In genomic region chr17:56808503-56808902, GRCh38 we compare ENCODE assay signal across 18 cellular contexts. TPM values are rescaled to one million over a fixed set of nuclear protein-coding genes. Genes with fewer than 3 reads are reported as not detected.
DNase-seq lines count a peak whose midpoint lies in the region; ATAC-seq and TF ChIP-seq lines count a peak whose summit lies in the region.
"Had no signal": no experiment of that assay in that cellular context is flagged by ENCODE, and none has a peak within 500 bp of the region (broad histone marks: within the 10 kb centered on the region; RNA-seq: fewer than 3 reads in every experiment).

No MANE protein-coding gene starts in this region.

- H2BK120ac ChIP-seq in neuronal stem cell (ENCODE audit: low read depth, low read length): no peak overlapping the region

- peaks cover 10% of the 10 kb centered on the region for H3K36me3 Mint-ChIP-seq in MCF 10A (ENCODE audit: insufficient read depth, unreplicated experiment)

- H3K18ac ChIP-seq in neuronal stem cell (ENCODE audit: low read length): no peak overlapping the region

- no peak overlapping the region for H2BK12ac ChIP-seq in neuronal stem cell (ENCODE audit: low read length)

- intact Hi-C loops in MCF 10A (cut with micrococcal nuclease): no loop called here
- intact Hi-C loops in gastrocnemius medialis (cut with DNase I; ENCODE audit: low total_unique reads): no loop called here

- H3K27me3 Mint-ChIP-seq in MCF 10A (ENCODE audit: insufficient read depth, unreplicated experiment): no peaks in the 10 kb centered on the region
- H3K27me3 Mint-ChIP-seq: B cell had no signal

- no peak overlapping the region for H3K4me3 Mint-ChIP-seq in MCF 10A (ENCODE audit: unreplicated experiment)
- H3K4me3 Mint-ChIP-seq: activated CD8-positive, alpha-beta T cell treated with anti-CD3 and anti-CD28 coated beads, Interleukin-2, amount 10 ng/mL, durations not matched to agents 7 days and 5 days; B cell; nephron had no signal

- WGBS in neuronal stem cell (ENCODE audit: extremely low coverage in 2 of 2, insufficient read length in 2 of 2, insufficient replicate concordance in 1 of 2), 2 donors: no CpG with 5 or more reads among the region's 3 CpGs

- no peak overlapping the region for H3K4ac ChIP-seq in neuronal stem cell (ENCODE audit: low read length)

- no peak overlapping the region for H4K91ac ChIP-seq in neuronal stem cell (ENCODE audit: low read depth, low read length, poor library complexity)

- H3K36me3 ChIP-seq in neuronal stem cell (replicated peaks in 1 of 2; ENCODE audit: control insufficient read depth in 2 of 2, insufficient read depth in 2 of 2, low read length in 2 of 2): no peaks in the 10 kb centered on the region
- no peaks in the 10 kb centered on the region for H3K36me3 ChIP-seq in gastrocnemius medialis
- H3K36me3 ChIP-seq: gastroesophageal sphincter had no signal

- TF ChIP-seq CTCF in MCF 10A (IDR thresholded peaks at IDR 0.05; ENCODE audit: unreplicated experiment) (no peak), gastrocnemius medialis (IDR thresholded peaks at IDR 0.05 in 4 of 5, conservative IDR thresholded peaks at IDR 0.05 in 1 of 5) (no peak)

- no peak overlapping the region for H3K23ac ChIP-seq in neuronal stem cell (ENCODE audit: low read depth, low read length, poor library complexity)

- POLR2A ChIA-PET in MCF 10A (lab: Yijun Ruan, JAX): interaction anchor here (0.6 to 3.0 kb wide), 8 partner anchors 11 to 1198 kb away, joined by 3 to 29 read pairs (median 4); partner anchors contain the start of genes C17orf67 and DGKE

- in situ Hi-C loops in gastrocnemius medialis (cut with MboI; ENCODE audit: low sequenced_read_pairs in 4 of 4): no loop called here

- H2BK15ac ChIP-seq in neuronal stem cell (ENCODE audit: low read length): no peak overlapping the region

- CTCF ChIA-PET in MCF 10A (lab: Yijun Ruan, JAX): interaction anchor here (0.6 to 3.1 kb wide), 7 partner anchors 11 to 936 kb away, joined by 3 to 18 read pairs (median 4); no protein-coding TSS in a partner anchor

- BruUV-seq in MCF 10A (replicated peaks; lab: Mats Ljungman, UMichigan): no TSS peak

- no peak for TF ChIP-seq POLR2A in gastrocnemius medialis (IDR thresholded peaks at IDR 0.05)

- H2AK5ac ChIP-seq in neuronal stem cell (ENCODE audit: low read depth, low read length): no peak overlapping the region

- DNase-seq in DMS79 treated with DMSO at 0.1 percent for 48 hours (lab: John Stamatoyannopoulos, UW) (peak; percentile 54), NCI-H1694 treated with DMSO at 0.1 percent for 48 hours (lab: John Stamatoyannopoulos, UW) (peak; percentile 83), MCF 10A (ENCODE audit: unreplicated experiment) (peak; percentile 69), neuronal stem cell (ENCODE audit: low spot score) (no peak), gastrocnemius medialis (no peak)
- DNase-seq: activated CD8-positive, alpha-beta T cell treated with anti-CD3 and anti-CD28 coated beads, Interleukin-2, amount 10 ng/mL, durations not matched to agents 7 days and 5 days; cerebellar nuclear complex; DMS53; Karpas-422; NCI-H1930; SK-N-SH had no signal

- no peak overlapping the region for H4K8ac ChIP-seq in neuronal stem cell (ENCODE audit: low read depth, low read length)

- H3K27ac ChIP-seq in neuronal stem cell (replicated peaks; ENCODE audit: low read length) (no peak overlapping the region), gastrocnemius medialis (no peak overlapping the region)
- H3K27ac ChIP-seq: gastroesophageal sphincter had no signal

- H3K79me1 ChIP-seq in neuronal stem cell (ENCODE audit: low read depth, low read length): no peaks in the 10 kb centered on the region

- no peak overlapping the region for H3K4me3 ChIP-seq in neuronal stem cell (ENCODE audit: low read length in 2 of 2)
- no peak overlapping the region for H3K4me3 ChIP-seq in gastrocnemius medialis
- H3K4me3 ChIP-seq: gastroesophageal sphincter, lung had no signal

- ATAC-seq in HG03442 (IDR thresholded peaks at IDR 0.05; ENCODE audit: unreplicated experiment) (no peak), gastrocnemius medialis (no peak), HG03045 (IDR thresholded peaks at IDR 0.05; ENCODE audit: unreplicated experiment) (no peak)
- ATAC-seq: activated CD8-positive, alpha-beta T cell treated with anti-CD3 and anti-CD28 coated beads, Interleukin-2, amount 10 ng/mL, durations not matched to agents 7 days and 5 days; gastroesophageal sphincter had no signal

- H3K14ac ChIP-seq in neuronal stem cell (ENCODE audit: low read length): no peak overlapping the region

- no peaks in the 10 kb centered on the region for H3K9me3 Mint-ChIP-seq in MCF 10A (ENCODE audit: unreplicated experiment)
- H3K9me3 Mint-ChIP-seq: activated T-helper 2 cell treated with anti-CD3 and anti-CD28 coated beads, Interferon-gamma antibody, Interleukin-2, Interleukin-4, amounts not matched to agents 10 μg/mL and 5 μg/mL and 100 μg/mL, durations not matched to agents 14 hours and 24 hours and 36 hours; nephron had no signal

- peaks cover 12% of the 10 kb centered on the region for H3K4me1 Mint-ChIP-seq in MCF 10A (ENCODE audit: insufficient read depth, unreplicated experiment)
- H3K4me1 Mint-ChIP-seq: B cell had no signal

- H3K27ac Mint-ChIP-seq in MCF 10A (ENCODE audit: low read depth, unreplicated experiment): no peak overlapping the region
- H3K27ac Mint-ChIP-seq: activated CD8-positive, alpha-beta T cell treated with anti-CD3 and anti-CD28 coated beads, Interleukin-2, amount 10 ng/mL, durations not matched to agents 7 days and 5 days; activated T-helper 2 cell treated with anti-CD3 and anti-CD28 coated beads, Interferon-gamma antibody, Interleukin-2, Interleukin-4, amounts not matched to agents 10 μg/mL and 5 μg/mL and 100 μg/mL, durations not matched to agents 14 hours and 24 hours and 36 hours; B cell; nephron had no signal

- peak overlapping the region; percentile 74 for H2AFZ ChIP-seq in neuronal stem cell (ENCODE audit: low read length)

- H3K27me3 ChIP-seq in neuronal stem cell (ENCODE audit: control insufficient read depth in 3 of 3, insufficient read depth in 3 of 3, low read depth in 1 of 3, low read length in 3 of 3) (peaks cover 0 to 24% (median 0%) of the 10 kb centered on the region in 3 experiments), gastrocnemius medialis (peaks cover 0 to 4% (median 3%) of the 10 kb centered on the region in 3 donors)
- H3K27me3 ChIP-seq: gastroesophageal sphincter had no signal

- peaks cover 0 to 10% of the 10 kb centered on the region in 2 donors for H3K4me1 ChIP-seq in neuronal stem cell (ENCODE audit: control insufficient read depth in 2 of 2, insufficient read depth in 1 of 2, low read depth in 1 of 2, low read length in 2 of 2)
- H3K4me1 ChIP-seq in gastrocnemius medialis: no peaks in the 10 kb centered on the region

- H3K9ac ChIP-seq in neuronal stem cell (ENCODE audit: low read depth, low read length, poor library complexity): no peak overlapping the region
- H3K9ac ChIP-seq: SK-N-SH had no signal

- H3K4me2 ChIP-seq in neuronal stem cell (ENCODE audit: insufficient read depth, low read length, poor library complexity, severe bottlenecking): no peak overlapping the region
- H3K4me2 ChIP-seq: SK-N-SH had no signal

- H3K9me3 ChIP-seq in neuronal stem cell (replicated peaks in 1 of 2; ENCODE audit: control insufficient read depth in 2 of 2, insufficient read depth in 1 of 2, low read depth in 1 of 2, low read length in 2 of 2): no peaks in the 10 kb centered on the region
- no peaks in the 10 kb centered on the region for H3K9me3 ChIP-seq in gastrocnemius medialis
- H3K9me3 ChIP-seq: gastroesophageal sphincter, SK-N-SH had no signal

- no peak overlapping the region for H2BK5ac ChIP-seq in neuronal stem cell (ENCODE audit: low read length)

RNA-seq across cellular contexts. Expression of gene C17orf67, which starts 25.2 kb away (rescaled TPM):
- total RNA-seq in MCF 10A (2022) (3.3 and 3.5 TPM in 2 replicates), gastrocnemius medialis (under 1 TPM in 1 of 4 donors, not detected in 3; 0.16 TPM)
- 1.4 TPM for polyA plus RNA-seq in neuronal stem cell (2013, experiment 1 of 2)
- 1.4 TPM for polyA plus RNA-seq in neuronal stem cell (2013, experiment 2 of 2)

RNA-seq across cellular contexts. Expression of gene DGKE, which starts 25.4 kb away (rescaled TPM):
- 16.5 and 23.9 TPM in 2 replicates for total RNA-seq in MCF 10A (2022)
- polyA plus RNA-seq in neuronal stem cell (2013, experiment 1 of 2): 3.7 TPM
- 3.2 TPM for polyA plus RNA-seq in neuronal stem cell (2013, experiment 2 of 2)
- 1 to 10 TPM in 3 of 4 donors, under 1 TPM in 1; 0.53 to 3.0 (median 1.6) TPM for total RNA-seq in gastrocnemius medialis

Comparison
In these comparisons a context has a peak if more than half of its experiments do, and no peak if none do; other contexts are left out.
1. DNase-seq: peak in DMS79 treated with DMSO at 0.1 percent for 48 hours (single experiment), NCI-H1694 treated with DMSO at 0.1 percent for 48 hours (single experiment) and MCF 10A (single experiment); none in neuronal stem cell (single experiment) and gastrocnemius medialis (0 of 2).